1 cellular context compared by ENCODE assay signal in the genomic region with DNA sequence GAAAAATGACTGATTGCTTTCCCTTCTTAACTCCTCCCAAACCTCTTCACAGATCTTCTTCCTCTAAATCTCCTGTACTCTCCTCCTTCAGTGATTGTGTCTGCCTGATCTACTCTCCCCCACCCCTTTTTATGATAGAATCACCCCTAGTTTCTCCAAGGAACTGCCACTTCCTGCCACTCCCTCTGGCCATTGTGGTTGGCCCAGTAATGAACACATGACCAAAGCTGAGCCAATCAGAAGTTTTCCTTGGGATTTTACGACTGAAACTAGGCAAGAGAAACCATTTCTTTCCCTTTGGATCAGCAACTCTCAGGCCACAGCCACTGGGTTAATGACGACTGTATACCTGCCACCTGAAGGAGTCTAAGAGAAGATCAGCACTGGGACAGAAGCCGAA.
TF ChIP-seq lines count a peak whose summit lies in the region.

No MANE protein-coding gene starts in this region.

TF ChIP-seq in K562, 482 proteins besides CTCF, POLR2A, EP300 and RAD21 (continued from another document):
- TF ChIP-seq NR2C2 (CRISPR knock-in tag; IDR thresholded peaks at IDR 0.05) (no peak), NR2C2 (tag; IDR thresholded peaks at IDR 0.05) (no peak), HNRNPLL (IDR thresholded peaks at IDR 0.05; ENCODE audit: low read depth, low read length, poor library complexity, severe bottlenecking) (no peak)
